11 cellular contexts compared by ENCODE assay signal in genomic region chr19:11478167-11479089, GRCh38. TPM values are rescaled to one million over a fixed set of nuclear protein-coding genes. Genes with fewer than 3 reads are reported as not detected.
DNase-seq lines count a peak whose midpoint lies in the region; ATAC-seq and TF ChIP-seq lines count a peak whose summit lies in the region.
"Had no signal": no experiment of that assay in that cellular context is flagged by ENCODE, and none has a peak within 500 bp of the region (broad histone marks: within the 10 kb centered on the region; RNA-seq: fewer than 3 reads in every experiment).

No MANE protein-coding gene starts in this region.

- H3K9me3 ChIP-seq in neural progenitor cell (ENCODE audit: low read depth) (no peaks in the 10 kb centered on the region), Peyer's patch (peaks cover 0 to 3% (median 0%) of the 10 kb centered on the region in 4 donors)
- H3K9me3 ChIP-seq: BLaER1 treated with 17β-estradiol and CSF1 and Interleukin-3, amounts not matched to agents 10 nM and 100 nM had no signal

- no peak for TF ChIP-seq POLR2A in Peyer's patch (IDR thresholded peaks at IDR 0.05)

- no peak for ATAC-seq in activated CD8-positive, alpha-beta T cell treated with anti-CD3 and anti-CD28 coated beads for 36 hours
- ATAC-seq: stimulated activated naive B cell treated with anti-CD40 and anti-IgM and Interleukin-4, amounts not matched to agents 10 μg/mL and 1 μg/mL and 100 μg/mL, for 72 hours had no signal

- H3K4me1 ChIP-seq in neural progenitor cell (peaks cover 3% of the 10 kb centered on the region), Peyer's patch (peaks cover 0 to 41% (median 25%) of the 10 kb centered on the region in 4 donors)

- no peak overlapping the region for H3K9ac ChIP-seq in neural progenitor cell
- H3K9ac ChIP-seq: BLaER1 treated with 17β-estradiol and CSF1 and Interleukin-3, amounts not matched to agents 10 nM and 100 nM had no signal

- no peaks in the 10 kb centered on the region for H3K36me3 ChIP-seq in neural progenitor cell
- peaks cover 0 to 2% (median 0%) of the 10 kb centered on the region in 3 donors for H3K36me3 ChIP-seq in Peyer's patch
- H3K36me3 ChIP-seq: BLaER1 treated with 17β-estradiol and CSF1 and Interleukin-3, amounts not matched to agents 10 nM and 100 nM had no signal

- H3K4me1 Mint-ChIP-seq in neural progenitor cell = peaks cover 16% of the 10 kb centered on the region
- peaks cover 18% of the 10 kb centered on the region for H3K4me1 Mint-ChIP-seq in activated CD8-positive, alpha-beta T cell treated with anti-CD3 and anti-CD28 coated beads for 36 hours (ENCODE audit: low read depth)

- H3K27me3 ChIP-seq in neural progenitor cell = peaks cover 55% of the 10 kb centered on the region
- H3K27me3 ChIP-seq in Peyer's patch = peaks cover 0 to 36% of the 10 kb centered on the region in 2 donors

- DNase-seq in D341Med (ENCODE audit: low spot score) (peak; percentile 85), MV-4-11 (lab: John Stamatoyannopoulos, UW) (peak; percentile 75), neural progenitor cell (ENCODE audit: low spot score) (no peak), NCI-H446 treated with DMSO at 0.1 percent for 48 hours (lab: John Stamatoyannopoulos, UW) (no peak), Peyer's patch (no peak)
- no peak for DNase-seq in activated CD8-positive, alpha-beta T cell treated with anti-CD3 and anti-CD28 coated beads for 36 hours
- DNase-seq: activated CD4-positive, alpha-beta T cell treated with anti-CD3 and anti-CD28 coated beads for 4 hours; stimulated activated naive B cell treated with anti-CD40 and anti-IgM and Interleukin-4, amounts not matched to agents 10 μg/mL and 1 μg/mL and 100 μg/mL, for 72 hours had no signal

- no peaks in the 10 kb centered on the region for H3K79me2 ChIP-seq in neural progenitor cell (ENCODE audit: low read depth)

- H3K27ac ChIP-seq in cingulate gyrus (ENCODE audit: low read depth, low read length) (peak overlapping the region; percentile 12), neural progenitor cell (no peak overlapping the region), Peyer's patch (no peak overlapping the region)
- H3K27ac ChIP-seq: BLaER1 treated with 17β-estradiol and CSF1 and Interleukin-3, amounts not matched to agents 10 nM and 100 nM had no signal

- H3K36me3 Mint-ChIP-seq in neural progenitor cell = peaks cover 3% of the 10 kb centered on the region
- H3K36me3 Mint-ChIP-seq in activated CD8-positive, alpha-beta T cell treated with anti-CD3 and anti-CD28 coated beads for 36 hours (ENCODE audit: low read depth) = peaks cover 3% of the 10 kb centered on the region

- no peak overlapping the region for H3K27ac Mint-ChIP-seq in neural progenitor cell
- no peak overlapping the region for H3K27ac Mint-ChIP-seq in activated CD8-positive, alpha-beta T cell treated with anti-CD3 and anti-CD28 coated beads for 36 hours
- H3K27ac Mint-ChIP-seq: stimulated activated naive B cell treated with anti-CD40 and anti-IgM and Interleukin-4, amounts not matched to agents 10 μg/mL and 1 μg/mL and 100 μg/mL, for 72 hours had no signal

- CTCF ChIA-PET in activated CD8-positive, alpha-beta T cell treated with anti-CD3 and anti-CD28 coated beads for 36 hours (lab: Charles Lee) = no interaction called here

- H2AFZ ChIP-seq in neural progenitor cell (replicated peaks) = no peak overlapping the region

- H3F3A ChIP-seq in neural progenitor cell (ENCODE audit: low read depth) = peaks cover 22% of the 10 kb centered on the region

- intact Hi-C loops in activated CD8-positive, alpha-beta T cell treated with anti-CD3 and anti-CD28 coated beads for 36 hours (cut with micrococcal nuclease) = loop anchor here (10.0 kb wide), 1 partner anchor 184 kb away; the partner anchor contains the start of gene TSPAN16

- no peak overlapping the region for H3K4me3 ChIP-seq in neural progenitor cell
- H3K4me3 ChIP-seq in Peyer's patch = no peak overlapping the region
- H3K4me3 ChIP-seq: BLaER1 treated with 17β-estradiol and CSF1 and Interleukin-3, amounts not matched to agents 10 nM and 100 nM had no signal

- peaks cover 25% of the 10 kb centered on the region for H3K27me3 Mint-ChIP-seq in neural progenitor cell (ENCODE audit: insufficient read depth, low read depth)
- peaks cover 26% of the 10 kb centered on the region for H3K27me3 Mint-ChIP-seq in activated CD8-positive, alpha-beta T cell treated with anti-CD3 and anti-CD28 coated beads for 36 hours

- H3K9me3 Mint-ChIP-seq in neural progenitor cell = peaks cover 3% of the 10 kb centered on the region
- no peaks in the 10 kb centered on the region for H3K9me3 Mint-ChIP-seq in activated CD8-positive, alpha-beta T cell treated with anti-CD3 and anti-CD28 coated beads for 36 hours

- H4K20me1 ChIP-seq in neural progenitor cell (ENCODE audit: low read depth) = peaks cover 40% of the 10 kb centered on the region

- H3K4me2 ChIP-seq in neural progenitor cell = no peak overlapping the region

- H3K4me3 Mint-ChIP-seq in neural progenitor cell = peak overlapping the region; percentile 83
- H3K4me3 Mint-ChIP-seq in activated CD8-positive, alpha-beta T cell treated with anti-CD3 and anti-CD28 coated beads for 36 hours = no peak overlapping the region

- TF ChIP-seq CTCF in neural progenitor cell (IDR thresholded peaks at IDR 0.05) (no peak), Peyer's patch (IDR thresholded peaks at IDR 0.05) (no peak)
- no peak for TF ChIP-seq CTCF in activated CD8-positive, alpha-beta T cell treated with anti-CD3 and anti-CD28 coated beads for 36 hours (IDR thresholded peaks at IDR 0.05)

- POLR2A ChIA-PET in activated CD8-positive, alpha-beta T cell treated with anti-CD3 and anti-CD28 coated beads for 36 hours (lab: Charles Lee) = no interaction called here

RNA-seq across cellular contexts. Expression of gene ELAVL3, which starts 2.4 kb away (rescaled TPM):
- total RNA-seq in neural progenitor cell (ENCODE audit: low replicate concordance) (0.15 TPM in 1 of 2 replicates, not detected in the other), Peyer's patch (under 1 TPM in 1 of 4 donors, not detected in 3; 0.95 TPM)
- total RNA-seq in activated CD8-positive, alpha-beta T cell treated with anti-CD3 and anti-CD28 coated beads for 36 hours = not detected
- total RNA-seq: mononuclear cell had no signal

RNA-seq across cellular contexts. Expression of gene ZNF653, which starts 27.2 kb away (rescaled TPM):
- total RNA-seq in neural progenitor cell (ENCODE audit: low replicate concordance) = 3.4 and 15.8 TPM in 2 replicates
- total RNA-seq in activated CD8-positive, alpha-beta T cell treated with anti-CD3 and anti-CD28 coated beads for 36 hours = 10 to 100 TPM; 11.1 to 14.7 TPM
- total RNA-seq in Peyer's patch = 10 to 100 TPM in 3 of 4 donors, 1 to 10 TPM in 1; 8.6 to 33.7 (median 23.3) TPM

RNA-seq across cellular contexts. Expression of gene PRKCSH, which starts 43.0 kb away (rescaled TPM):
- total RNA-seq in neural progenitor cell (ENCODE audit: low replicate concordance) (53.6 and 130 TPM in 2 replicates), Peyer's patch (100 to 1,000 TPM; 161 to 239 (median 194) TPM)
- 100 to 1,000 TPM; 207 to 211 TPM for total RNA-seq in activated CD8-positive, alpha-beta T cell treated with anti-CD3 and anti-CD28 coated beads for 36 hours

RNA-seq across cellular contexts. Expression of gene ODAD3, which starts 43.5 kb away (rescaled TPM):
- total RNA-seq in neural progenitor cell (ENCODE audit: low replicate concordance) (0.47 and 1.5 TPM in 2 replicates), Peyer's patch (1 to 10 TPM in 1 of 4 donors, not detected in 3; 1.5 TPM)
- under 1 TPM; 0.47 to 0.70 TPM for total RNA-seq in activated CD8-positive, alpha-beta T cell treated with anti-CD3 and anti-CD28 coated beads for 36 hours
- total RNA-seq: mononuclear cell had no signal

RNA-seq across cellular contexts. Expression of gene ECSIT, which starts 50.5 kb away (rescaled TPM):
- total RNA-seq in neural progenitor cell (ENCODE audit: low replicate concordance) (9.4 and 29.0 TPM in 2 replicates), Peyer's patch (10 to 100 TPM; 50.1 to 94.0 (median 70.4) TPM)
- 10 to 100 TPM; 51.2 to 53.9 TPM for total RNA-seq in activated CD8-positive, alpha-beta T cell treated with anti-CD3 and anti-CD28 coated beads for 36 hours

Comparison
In these comparisons a context has a peak if more than half of its experiments do, and no peak if none do; other contexts are left out.
1. DNase-seq: peak in D341Med (single experiment) and MV-4-11 (single experiment); none in neural progenitor cell (single experiment), NCI-H446 treated with DMSO at 0.1 percent for 48 hours (single experiment), activated CD8-positive, alpha-beta T cell treated with anti-CD3 and anti-CD28 coated beads for 36 hours (single experiment) and Peyer's patch (0 of 3).